ENCODE assay signal across 14 cellular contexts in genomic region chr18:44911260-44911659, GRCh38.
DNase-seq lines count a peak whose midpoint lies in the region; ATAC-seq, FAIRE-seq and TF ChIP-seq lines count a peak whose summit lies in the region.
"Had no signal": no experiment of that assay in that cellular context is flagged by ENCODE, and none has a peak within 500 bp of the region (broad histone marks: within the 10 kb centered on the region; RNA-seq: fewer than 3 reads in every experiment).

No MANE protein-coding gene starts in this region.

- TF ChIP-seq CTCF in activated B cell treated with CpG ODN at 0.5 μM for 24 hours (IDR thresholded peaks at IDR 0.05) (no peak), neural progenitor cell (IDR thresholded peaks at IDR 0.05) (no peak)

- no peaks in the 10 kb centered on the region for H3K9me3 ChIP-seq in neural progenitor cell (ENCODE audit: low read depth)
- H3K9me3 ChIP-seq: A549 had no signal

- no peaks in the 10 kb centered on the region for H3K27me3 ChIP-seq in neural progenitor cell

- H3K27ac Mint-ChIP-seq in activated B cell treated with CpG ODN at 0.5 μM for 24 hours (peak overlapping the region; percentile 1), neural progenitor cell (no peak overlapping the region)
- H3K27ac Mint-ChIP-seq in stimulated activated naive B cell treated with anti-CD40 and anti-IgM and Interleukin-4, amounts not matched to agents 10 μg/mL and 1 μg/mL and 100 μg/mL, for 72 hours = peak overlapping the region; percentile 87
- H3K27ac Mint-ChIP-seq: CD4-positive, CD25-positive, alpha-beta regulatory T cell had no signal

- H3K4me3 Mint-ChIP-seq in activated B cell treated with CpG ODN at 0.5 μM for 24 hours = peak overlapping the region; percentile 17
- H3K4me3 Mint-ChIP-seq in stimulated activated naive B cell treated with anti-CD40 and anti-IgM and Interleukin-4, amounts not matched to agents 10 μg/mL and 1 μg/mL and 100 μg/mL, for 72 hours = peak overlapping the region; percentile 58 to 59
- no peak overlapping the region for H3K4me3 Mint-ChIP-seq in neural progenitor cell
- H3K4me3 Mint-ChIP-seq: CD4-positive, CD25-positive, alpha-beta regulatory T cell had no signal

- CTCF ChIA-PET in activated B cell treated with CpG ODN at 0.5 μM for 24 hours (lab: Charles Lee) = interaction anchor here (1.4 kb wide), 1 partner anchor 13 kb away, joined by 4 read pairs; no protein-coding TSS in a partner anchor

- H3K4me1 ChIP-seq in neural progenitor cell = no peaks in the 10 kb centered on the region
- H3K4me1 ChIP-seq: A549 had no signal

- POLR2A ChIA-PET in activated B cell treated with CpG ODN at 0.5 μM for 24 hours (lab: Charles Lee) = interaction anchor here (1.0 to 1.3 kb wide), 3 partner anchors 22 to 231 kb away, joined by 3 to 5 read pairs (median 3); partner anchors contain the start of gene SETBP1

- no peak overlapping the region for H3K27ac ChIP-seq in neural progenitor cell
- H3K27ac ChIP-seq: A549 had no signal

- no peak overlapping the region for H3K4me3 ChIP-seq in neural progenitor cell
- H3K4me3 ChIP-seq: A549 had no signal

- H3K4me1 Mint-ChIP-seq in activated B cell treated with CpG ODN at 0.5 μM for 24 hours (peaks cover 58% of the 10 kb centered on the region), neural progenitor cell (no peaks in the 10 kb centered on the region)
- H3K4me1 Mint-ChIP-seq in stimulated activated naive B cell treated with anti-CD40 and anti-IgM and Interleukin-4, amounts not matched to agents 10 μg/mL and 1 μg/mL and 100 μg/mL, for 72 hours = peaks cover 50 to 81% of the 10 kb centered on the region in 2 donors

- ATAC-seq in HG03175 (IDR thresholded peaks at IDR 0.05; ENCODE audit: unreplicated experiment) = peak; percentile 3
- ATAC-seq in activated B cell treated with CpG ODN at 0.5 μM for 24 hours (ENCODE audit: low read depth) = no peak
- no peak for ATAC-seq in stimulated activated naive B cell treated with anti-CD40 and anti-IgM and Interleukin-4, amounts not matched to agents 10 μg/mL and 1 μg/mL and 100 μg/mL, for 72 hours (replicated peaks)
- ATAC-seq in GM18519 (IDR thresholded peaks at IDR 0.05; ENCODE audit: low FRiP score, unreplicated experiment) = no peak
- ATAC-seq in HG03025 (IDR thresholded peaks at IDR 0.05; ENCODE audit: low FRiP score, unreplicated experiment) = no peak
- ATAC-seq: A549, HCT116 had no signal

- no peaks in the 10 kb centered on the region for H3K36me3 ChIP-seq in neural progenitor cell

- no peak for DNase-seq in GM12891 (ENCODE audit: insufficient read length, low spot score)
- no peak for DNase-seq in activated B cell treated with CpG ODN at 0.5 μM for 24 hours
- DNase-seq in stimulated activated naive B cell treated with anti-CD40 and anti-IgM and Interleukin-4, amounts not matched to agents 10 μg/mL and 1 μg/mL and 100 μg/mL, for 72 hours = no peak
- DNase-seq in neural progenitor cell (ENCODE audit: low spot score) = no peak
- DNase-seq: CD4-positive, CD25-positive, alpha-beta regulatory T cell; DMS53; GF-D8; KG1 had no signal

- no peaks in the 10 kb centered on the region for H4K20me1 ChIP-seq in neural progenitor cell (ENCODE audit: low read depth)

- FAIRE-seq in GM12891 (lab: Jason Lieb, UNC) = no peak
- FAIRE-seq: A549 had no signal

- intact Hi-C loops in activated B cell treated with CpG ODN at 0.5 μM for 24 hours (cut with micrococcal nuclease) = loop anchor here (5.0 kb wide), 1 partner anchor 191 kb away; no protein-coding TSS in a partner anchor

- no peak overlapping the region for H2AFZ ChIP-seq in neural progenitor cell (replicated peaks)

- H3K36me3 Mint-ChIP-seq in activated B cell treated with CpG ODN at 0.5 μM for 24 hours (ENCODE audit: low read depth) (peaks cover 7% of the 10 kb centered on the region), neural progenitor cell (peaks cover 12% of the 10 kb centered on the region)
- H3K36me3 Mint-ChIP-seq in stimulated activated naive B cell treated with anti-CD40 and anti-IgM and Interleukin-4, amounts not matched to agents 10 μg/mL and 1 μg/mL and 100 μg/mL, for 72 hours = peaks cover 37 to 61% of the 10 kb centered on the region in 2 donors
- H3K36me3 Mint-ChIP-seq: CD4-positive, CD25-positive, alpha-beta regulatory T cell had no signal

- H3F3A ChIP-seq in neural progenitor cell (ENCODE audit: low read depth) = no peaks in the 10 kb centered on the region

- no peaks in the 10 kb centered on the region for H3K79me2 ChIP-seq in neural progenitor cell (ENCODE audit: low read depth)

- no peaks in the 10 kb centered on the region for H3K9me3 Mint-ChIP-seq in activated B cell treated with CpG ODN at 0.5 μM for 24 hours
- H3K9me3 Mint-ChIP-seq in stimulated activated naive B cell treated with anti-CD40 and anti-IgM and Interleukin-4, amounts not matched to agents 10 μg/mL and 1 μg/mL and 100 μg/mL, for 72 hours = peaks cover 0 to 2% of the 10 kb centered on the region in 2 donors
- peaks cover 3% of the 10 kb centered on the region for H3K9me3 Mint-ChIP-seq in neural progenitor cell

- H3K9ac ChIP-seq in neural progenitor cell = no peak overlapping the region

- H3K27me3 Mint-ChIP-seq in activated B cell treated with CpG ODN at 0.5 μM for 24 hours = no peaks in the 10 kb centered on the region
- no peaks in the 10 kb centered on the region for H3K27me3 Mint-ChIP-seq in stimulated activated naive B cell treated with anti-CD40 and anti-IgM and Interleukin-4, amounts not matched to agents 10 μg/mL and 1 μg/mL and 100 μg/mL, for 72 hours
- peaks cover 2% of the 10 kb centered on the region for H3K27me3 Mint-ChIP-seq in neural progenitor cell (ENCODE audit: insufficient read depth, low read depth)
- H3K27me3 Mint-ChIP-seq: IgD-negative memory B cell had no signal

- no peak for TF ChIP-seq POLR2A in GM12891 (IDR thresholded peaks at IDR 0.05; ENCODE audit: low read depth, low read length)

- H3K4me2 ChIP-seq in neural progenitor cell = no peak overlapping the region
- H3K4me2 ChIP-seq: A549 had no signal

TF ChIP-seq in GM12891, 5 proteins besides CTCF, POLR2A, EP300 and RAD21:
- TF ChIP-seq POLR2AphosphoS5 (IDR thresholded peaks at IDR 0.05; ENCODE audit: low read depth, low read length) (no peak), SPI1 (IDR thresholded peaks at IDR 0.05; ENCODE audit: low read depth, low read length) (peak; percentile 88)
TF ChIP-seq in GM12891: peak in this region for 1.
